ENCODE assay signal across 16 cellular contexts in the genomic region with DNA sequence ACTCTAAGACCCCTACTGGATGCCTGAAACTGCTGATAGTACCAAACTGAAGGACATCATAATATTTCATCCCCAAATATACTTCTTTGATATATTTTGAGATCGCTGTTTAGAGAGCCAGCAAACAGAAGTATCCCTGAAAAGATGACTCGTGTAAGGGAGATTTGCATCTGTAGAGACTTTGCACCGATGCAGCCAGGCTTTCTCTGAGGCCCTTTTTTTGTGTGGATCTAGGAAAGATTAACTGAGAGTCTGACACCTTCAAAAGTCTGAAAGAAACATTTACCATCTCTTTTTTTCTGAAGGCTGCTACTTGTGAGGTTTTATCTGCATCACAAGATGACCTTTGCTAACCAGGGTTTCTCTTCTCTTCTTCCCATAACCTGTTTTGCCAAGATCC.
DNase-seq lines count a peak whose midpoint lies in the region; ATAC-seq and TF ChIP-seq lines count a peak whose summit lies in the region.
"Had no signal": no experiment of that assay in that cellular context is flagged by ENCODE, and none has a peak within 500 bp of the region (broad histone marks: within the 10 kb centered on the region; RNA-seq: fewer than 3 reads in every experiment).

No MANE protein-coding gene starts in this region.

- H3K4me1 ChIP-seq in iPS-20b (ENCODE audit: insufficient read depth, low read length) (peaks cover 4% of the 10 kb centered on the region; the same call in 1 of the 2 replicates), neural progenitor cell (peaks cover 15% of the 10 kb centered on the region)
- H3K4me1 ChIP-seq: HAP-1 had no signal

- DNase-seq in WTC11 (ENCODE audit: low spot score) (no peak), neural progenitor cell (ENCODE audit: low spot score) (no peak), NCI-H1417 (lab: John Stamatoyannopoulos, UW) (no peak), HUDEP-2 (lab: John Stamatoyannopoulos, UW; ENCODE audit: unreplicated experiment in 76 of 76) (no peak), germinal center (ENCODE audit: low spot score) (no peak), NCI-H2171 treated with DMSO at 0.1 percent for 48 hours (lab: John Stamatoyannopoulos, UW) (no peak)
- DNase-seq: C1 segment of cervical spinal cord; Calu3; CD4-positive, alpha-beta memory T cell; COR-L47; DMS53; DMS79 treated with DMSO at 0.1 percent for 48 hours; GM23248; HFFc6 had no signal

- peaks cover 22% of the 10 kb centered on the region for H3K27me3 Mint-ChIP-seq in WTC11 (ENCODE audit: low read depth)
- H3K27me3 Mint-ChIP-seq in neural progenitor cell (ENCODE audit: insufficient read depth, low read depth), result peaks cover 6% of the 10 kb centered on the region
- H3K27me3 Mint-ChIP-seq: CD4-positive, alpha-beta memory T cell had no signal

- peaks cover 66% of the 10 kb centered on the region for H3K9me3 Mint-ChIP-seq in WTC11
- peaks cover 27% of the 10 kb centered on the region for H3K9me3 Mint-ChIP-seq in neural progenitor cell

- H3F3A ChIP-seq in neural progenitor cell (ENCODE audit: low read depth), result no peaks in the 10 kb centered on the region

- H3K27me3 ChIP-seq in iPS-20b (ENCODE audit: insufficient read depth, low read length), result no peaks in the 10 kb centered on the region
- no peaks in the 10 kb centered on the region for H3K27me3 ChIP-seq in neural progenitor cell

- TF ChIP-seq CTCF in WTC11 (IDR thresholded peaks at IDR 0.05) (no peak), neural progenitor cell (IDR thresholded peaks at IDR 0.05) (no peak)

- H2AFZ ChIP-seq in neural progenitor cell (replicated peaks), result peak overlapping the region; percentile 89
- H2AFZ ChIP-seq: GM23248 had no signal

- H3K4me3 ChIP-seq in iPS-20b (ENCODE audit: low read length), result no peak overlapping the region
- H3K4me3 ChIP-seq in neural progenitor cell, result no peak overlapping the region
- H3K4me3 ChIP-seq: GM23248, HAP-1 had no signal

- H4K20me1 ChIP-seq in neural progenitor cell (ENCODE audit: low read depth), result no peaks in the 10 kb centered on the region

- CTCF ChIA-PET in WTC11 (lab: Charles Lee), result interaction anchor here (0.7 to 1.2 kb wide), 2 partner anchors 37 to 109 kb away, joined by 3 to 5 read pairs; no protein-coding TSS in a partner anchor

- H3K4me1 Mint-ChIP-seq in WTC11, result peaks cover 33% of the 10 kb centered on the region
- H3K4me1 Mint-ChIP-seq in neural progenitor cell, result no peaks in the 10 kb centered on the region
- H3K4me1 Mint-ChIP-seq: CD4-positive, alpha-beta memory T cell had no signal

- POLR2A ChIA-PET in WTC11 (lab: Charles Lee), result no interaction called here

- H3K36me3 Mint-ChIP-seq in WTC11 (peaks cover 86% of the 10 kb centered on the region), neural progenitor cell (no peaks in the 10 kb centered on the region)
- H3K36me3 Mint-ChIP-seq: CD4-positive, alpha-beta memory T cell had no signal

- H3K36me3 ChIP-seq in iPS-20b (ENCODE audit: insufficient read depth, low read depth, low read length) (peaks cover 16% of the 10 kb centered on the region; the same call in 1 of the 2 replicates), neural progenitor cell (no peaks in the 10 kb centered on the region)
- H3K36me3 ChIP-seq: HAP-1 had no signal

- no peak for ATAC-seq in WTC11

- H3K9ac ChIP-seq in iPS-20b (ENCODE audit: low read depth, low read length), result peak overlapping the region; percentile 9; the same call in 1 of the 2 replicates
- no peak overlapping the region for H3K9ac ChIP-seq in neural progenitor cell
- H3K9ac ChIP-seq: GM23248 had no signal

- H3K27ac Mint-ChIP-seq in WTC11 (peak overlapping the region; percentile 89), neural progenitor cell (no peak overlapping the region)
- H3K27ac Mint-ChIP-seq: CD4-positive, alpha-beta memory T cell; HFFc6 had no signal

- H3K4me3 Mint-ChIP-seq in WTC11 (no peak overlapping the region), neural progenitor cell (no peak overlapping the region)
- H3K4me3 Mint-ChIP-seq: CD4-positive, alpha-beta memory T cell; HFFc6 had no signal

- H3K27ac ChIP-seq in iPS-20b (ENCODE audit: low read length), result peak overlapping the region; percentile 23
- no peak overlapping the region for H3K27ac ChIP-seq in neural progenitor cell
- H3K27ac ChIP-seq: GM23248 had no signal

- H3K79me2 ChIP-seq in neural progenitor cell (ENCODE audit: low read depth), result no peaks in the 10 kb centered on the region

- H3K9me3 ChIP-seq in iPS-20b (ENCODE audit: insufficient read depth, low read depth, low read length), result peaks cover 23% of the 10 kb centered on the region
- H3K9me3 ChIP-seq in neural progenitor cell (ENCODE audit: low read depth), result peaks cover 3% of the 10 kb centered on the region

- no peak overlapping the region for H3K4me2 ChIP-seq in neural progenitor cell

TF ChIP-seq in WTC11, 78 proteins besides CTCF, POLR2A, EP300 and RAD21:
- TF ChIP-seq CREB1 (CRISPR knock-in tag; IDR thresholded peaks at IDR 0.05) (no peak), SP1 (CRISPR knock-in tag; conservative IDR thresholded peaks at IDR 0.05) (no peak), FOXK1 (CRISPR knock-in tag; IDR thresholded peaks at IDR 0.05) (no peak), JAZF1 (CRISPR knock-in tag; IDR thresholded peaks at IDR 0.05) (no peak), NR3C1 (CRISPR knock-in tag; conservative IDR thresholded peaks at IDR 0.05; ENCODE audit: low read depth) (no peak)
- TF ChIP-seq, protein P1, sequence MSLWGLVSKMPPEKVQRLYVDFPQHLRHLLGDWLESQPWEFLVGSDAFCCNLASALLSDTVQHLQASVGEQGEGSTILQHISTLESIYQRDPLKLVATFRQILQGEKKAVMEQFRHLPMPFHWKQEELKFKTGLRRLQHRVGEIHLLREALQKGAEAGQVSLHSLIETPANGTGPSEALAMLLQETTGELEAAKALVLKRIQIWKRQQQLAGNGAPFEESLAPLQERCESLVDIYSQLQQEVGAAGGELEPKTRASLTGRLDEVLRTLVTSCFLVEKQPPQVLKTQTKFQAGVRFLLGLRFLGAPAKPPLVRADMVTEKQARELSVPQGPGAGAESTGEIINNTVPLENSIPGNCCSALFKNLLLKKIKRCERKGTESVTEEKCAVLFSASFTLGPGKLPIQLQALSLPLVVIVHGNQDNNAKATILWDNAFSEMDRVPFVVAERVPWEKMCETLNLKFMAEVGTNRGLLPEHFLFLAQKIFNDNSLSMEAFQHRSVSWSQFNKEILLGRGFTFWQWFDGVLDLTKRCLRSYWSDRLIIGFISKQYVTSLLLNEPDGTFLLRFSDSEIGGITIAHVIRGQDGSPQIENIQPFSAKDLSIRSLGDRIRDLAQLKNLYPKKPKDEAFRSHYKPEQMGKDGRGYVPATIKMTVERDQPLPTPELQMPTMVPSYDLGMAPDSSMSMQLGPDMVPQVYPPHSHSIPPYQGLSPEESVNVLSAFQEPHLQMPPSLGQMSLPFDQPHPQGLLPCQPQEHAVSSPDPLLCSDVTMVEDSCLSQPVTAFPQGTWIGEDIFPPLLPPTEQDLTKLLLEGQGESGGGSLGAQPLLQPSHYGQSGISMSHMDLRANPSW (CRISPR knock-in tag; conservative IDR thresholded peaks at IDR 0.05; ENCODE audit: low read depth), result no peak
- TF ChIP-seq, protein P2, sequence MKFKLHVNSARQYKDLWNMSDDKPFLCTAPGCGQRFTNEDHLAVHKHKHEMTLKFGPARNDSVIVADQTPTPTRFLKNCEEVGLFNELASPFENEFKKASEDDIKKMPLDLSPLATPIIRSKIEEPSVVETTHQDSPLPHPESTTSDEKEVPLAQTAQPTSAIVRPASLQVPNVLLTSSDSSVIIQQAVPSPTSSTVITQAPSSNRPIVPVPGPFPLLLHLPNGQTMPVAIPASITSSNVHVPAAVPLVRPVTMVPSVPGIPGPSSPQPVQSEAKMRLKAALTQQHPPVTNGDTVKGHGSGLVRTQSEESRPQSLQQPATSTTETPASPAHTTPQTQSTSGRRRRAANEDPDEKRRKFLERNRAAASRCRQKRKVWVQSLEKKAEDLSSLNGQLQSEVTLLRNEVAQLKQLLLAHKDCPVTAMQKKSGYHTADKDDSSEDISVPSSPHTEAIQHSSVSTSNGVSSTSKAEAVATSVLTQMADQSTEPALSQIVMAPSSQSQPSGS (CRISPR knock-in tag; IDR thresholded peaks at IDR 0.05; ENCODE audit: borderline replicate concordance, low read depth), result no peak
